ENCODE assay signal across 1 cellular context in genomic region chr10:128009357-128009756, GRCh38.
TF ChIP-seq lines count a peak whose summit lies in the region.

No MANE protein-coding gene starts in this region.

TF ChIP-seq in endothelial cell of umbilical vein, 7 proteins besides CTCF, POLR2A, EP300 and RAD21:
- no peak for TF ChIP-seq GATA2 (IDR thresholded peaks at IDR 0.05; ENCODE audit: insufficient read depth, insufficient read length, low read depth, low read length)
- no peak for TF ChIP-seq FOS (IDR thresholded peaks at IDR 0.05; ENCODE audit: borderline replicate concordance, insufficient read depth, low read length)
- TF ChIP-seq, protein P1, sequence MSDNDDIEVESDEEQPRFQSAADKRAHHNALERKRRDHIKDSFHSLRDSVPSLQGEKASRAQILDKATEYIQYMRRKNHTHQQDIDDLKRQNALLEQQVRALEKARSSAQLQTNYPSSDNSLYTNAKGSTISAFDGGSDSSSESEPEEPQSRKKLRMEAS (IDR thresholded peaks at IDR 0.05; ENCODE audit: insufficient read depth, insufficient read length): no peak
- TF ChIP-seq EZH2 (IDR thresholded peaks at IDR 0.05; ENCODE audit: borderline replicate concordance, low read depth, low read length, severe bottlenecking): no peak
- TF ChIP-seq MYC (IDR thresholded peaks at IDR 0.05; ENCODE audit: low read depth, low read length): no peak
- TF ChIP-seq JUN (IDR thresholded peaks at IDR 0.05; ENCODE audit: borderline replicate concordance, insufficient read depth, insufficient read length, low read depth): no peak
- no peak for TF ChIP-seq POLR2AphosphoS5 (IDR thresholded peaks at IDR 0.05; ENCODE audit: insufficient read depth, low read depth, low read length)
